8 cellular contexts compared by ENCODE assay signal in genomic region chr6:156778615-156779205, GRCh38. TPM values are rescaled to one million over a fixed set of nuclear protein-coding genes. Genes with fewer than 3 reads are reported as not detected.
DNase-seq lines count a peak whose midpoint lies in the region; ATAC-seq and TF ChIP-seq lines count a peak whose summit lies in the region.

No MANE protein-coding gene starts in this region.

- H3K9ac ChIP-seq in BLaER1 (peak overlapping the region; percentile 99), H9 (ENCODE audit: extremely low read depth, insufficient read length, low read length) (peak overlapping the region; percentile 87)

- no peaks in the 10 kb centered on the region for H3K27me3 Mint-ChIP-seq in H9 (ENCODE audit: low read depth)

- H3T11ph ChIP-seq in H9 (ENCODE audit: low read length), result no peak overlapping the region

- peak; percentile 15 for TF ChIP-seq POLR2A in prostate gland (IDR thresholded peaks at IDR 0.05)
- TF ChIP-seq POLR2A in uterus (IDR thresholded peaks at IDR 0.05), result peak in 1 of 2 donors; percentile 55

- no peak overlapping the region for H3K4ac ChIP-seq in H9 (ENCODE audit: low read depth, low read length)

- no peaks in the 10 kb centered on the region; a peak in 1 of 5 replicates for H3K9me3 Mint-ChIP-seq in H9
- no peaks in the 10 kb centered on the region for H3K9me3 Mint-ChIP-seq in activated naive CD4-positive, alpha-beta T cell treated with anti-CD3 and anti-CD28 coated beads, Interleukin-2, amount 50 U/mL, for 72 hours

- no peak overlapping the region for H2BK15ac ChIP-seq in H9 (ENCODE audit: low read depth, low read length)

- H4K91ac ChIP-seq in H9 (ENCODE audit: insufficient read length, low read depth, low read length), result no peak overlapping the region

- peak overlapping the region; percentile 97 for H3K14ac ChIP-seq in H9 (ENCODE audit: insufficient read depth, low read length)

- no peak overlapping the region for H2BK5ac ChIP-seq in H9 (ENCODE audit: insufficient read length, low read length)

- no peak overlapping the region for H4K8ac ChIP-seq in H9 (replicated peaks; ENCODE audit: insufficient read length, low read depth, low read length)

- no peaks in the 10 kb centered on the region for H3K36me3 Mint-ChIP-seq in H9 (ENCODE audit: insufficient read depth in 1 of 3, low read depth in 3 of 3)
- H3K36me3 Mint-ChIP-seq in activated naive CD4-positive, alpha-beta T cell treated with anti-CD3 and anti-CD28 coated beads, Interleukin-2, amount 50 U/mL, for 72 hours, result peaks cover 0 to 10% of the 10 kb centered on the region in 2 donors

- peak overlapping the region; percentile 91 for H3K4me2 ChIP-seq in BLaER1
- peak overlapping the region; percentile 97 for H3K4me2 ChIP-seq in H9 (ENCODE audit: insufficient read depth, insufficient read length, low read length)

- no peak overlapping the region for H2BK20ac ChIP-seq in H9 (ENCODE audit: low read depth, low read length, poor library complexity, severe bottlenecking)

- CTCF ChIA-PET in RWPE1 (lab: Yijun Ruan, JAX), result interaction anchor here (1.5 to 1.6 kb wide), 2 partner anchors 165 to 214 kb away, joined by 4 to 5 read pairs; no protein-coding TSS in a partner anchor

- no peak overlapping the region for H2AK5ac ChIP-seq in H9 (ENCODE audit: insufficient read length, low read length)

- no peak overlapping the region for H3K23ac ChIP-seq in H9 (ENCODE audit: insufficient read length, low read depth, low read length)

- POLR2A ChIA-PET in RWPE1 (lab: Yijun Ruan, JAX; ENCODE audit: low non-redundant PET), result interaction anchor here (0.7 kb wide), 2 partner anchors 176 to 238 kb away, joined by 3 to 4 read pairs; no protein-coding TSS in a partner anchor

- DNase-seq in H9 (peak; percentile 54), RWPE1 (ENCODE audit: low spot score) (no peak), heart right ventricle (peak; percentile 59 to 69), prostate gland (ENCODE audit: low spot score) (peak; percentile 15), uterus (peak; percentile 60 to 68), KG1 (lab: John Stamatoyannopoulos, UW) (no peak)
- DNase-seq in activated naive CD4-positive, alpha-beta T cell treated with anti-CD3 and anti-CD28 coated beads, Interleukin-2, amount 50 U/mL, for 72 hours (ENCODE audit: low spot score in 2 of 2), result peak; percentile 57 to 71

- H3K18ac ChIP-seq in H9 (ENCODE audit: insufficient read length, low read depth, low read length), result peak overlapping the region; percentile 84

- H3K79me1 ChIP-seq in H9 (ENCODE audit: insufficient read depth, low read depth, low read length, poor library complexity, severe bottlenecking), result no peaks in the 10 kb centered on the region

- H3K27ac Mint-ChIP-seq in H9, result no peak overlapping the region
- H3K27ac Mint-ChIP-seq in activated naive CD4-positive, alpha-beta T cell treated with anti-CD3 and anti-CD28 coated beads, Interleukin-2, amount 50 U/mL, for 72 hours, result peak overlapping the region in 1 of 2 donors; percentile 97

- H3K27me3 ChIP-seq in BLaER1, result no peaks in the 10 kb centered on the region
- H3K27me3 ChIP-seq in H9 (ENCODE audit: insufficient read depth, low read length), result no peaks in the 10 kb centered on the region
- no peaks in the 10 kb centered on the region for H3K27me3 ChIP-seq in heart right ventricle
- H3K27me3 ChIP-seq in prostate gland (replicated peaks; ENCODE audit: insufficient read depth), result no peaks in the 10 kb centered on the region
- no peaks in the 10 kb centered on the region for H3K27me3 ChIP-seq in uterus

- no CpG with 5 or more reads among the region's 71 CpGs for WGBS in H9 (ENCODE audit: extremely low coverage, insufficient read length, low lambda C conversion rate)
- 0% methylated on average over 14 to 58 of the region's 71 CpGs for WGBS in heart right ventricle, 2 donors
- under 1% methylated on average over 55 of the region's 71 CpGs for WGBS in prostate gland

- H4K5ac ChIP-seq in H9 (ENCODE audit: insufficient read length, low read depth, low read length), result no peak overlapping the region

- H3K9me3 ChIP-seq in BLaER1, result no peaks in the 10 kb centered on the region
- H3K9me3 ChIP-seq in H9 (ENCODE audit: control insufficient read depth, low read depth, low read length), result no peaks in the 10 kb centered on the region
- H3K9me3 ChIP-seq in heart right ventricle, result no peaks in the 10 kb centered on the region
- no peaks in the 10 kb centered on the region for H3K9me3 ChIP-seq in prostate gland
- no peaks in the 10 kb centered on the region for H3K9me3 ChIP-seq in uterus

- H3K4me3 ChIP-seq in BLaER1 (peak overlapping the region; percentile 94), heart right ventricle (peak overlapping the region; percentile 67 to 82 (median 74)), prostate gland (peak overlapping the region; percentile 82 to 89), uterus (peak overlapping the region; percentile 53 to 95)

- ATAC-seq in activated naive CD4-positive, alpha-beta T cell treated with anti-CD3 and anti-CD28 coated beads, Interleukin-2, amount 50 U/mL, for 72 hours, result peak; percentile 5 to 9
- peak in 4 of 8 donors; percentile 4 to 45 (median 10) for ATAC-seq in heart right ventricle

- H3K36me3 ChIP-seq in BLaER1 (no peaks in the 10 kb centered on the region), heart right ventricle (no peaks in the 10 kb centered on the region), prostate gland (no peaks in the 10 kb centered on the region), uterus (no peaks in the 10 kb centered on the region)

- H2BK120ac ChIP-seq in H9 (ENCODE audit: low read depth, low read length, poor library complexity, severe bottlenecking), result no peak overlapping the region

- intact Hi-C loops in heart right ventricle (cut with DNase I), result loop anchor here in 8 of 10 donors (2.0 to 10.0 kb wide), 9 partner anchors 44 to 406 kb away; no protein-coding TSS in a partner anchor
- intact Hi-C loops in prostate gland (cut with DNase I), result loop anchor here (2.0 to 5.0 kb wide), 2 partner anchors 242 to 404 kb away; no protein-coding TSS in a partner anchor
- intact Hi-C loops in uterus (cut with DNase I; ENCODE audit: low total_unique reads), result loop anchor here (2.0 to 5.0 kb wide), 2 partner anchors 91 to 242 kb away; no protein-coding TSS in a partner anchor

- H4K20me1 ChIP-seq in BLaER1, result peaks cover 42% of the 10 kb centered on the region
- no peaks in the 10 kb centered on the region for H4K20me1 ChIP-seq in H9 (ENCODE audit: control insufficient read depth, insufficient read depth, insufficient read length)

- H3K23me2 ChIP-seq in H9 (ENCODE audit: insufficient read length, low read depth, low read length, poor library complexity, severe bottlenecking), result peaks cover 15% of the 10 kb centered on the region

- peaks cover 38% of the 10 kb centered on the region for H3K4me1 ChIP-seq in BLaER1
- H3K4me1 ChIP-seq in H9 (ENCODE audit: insufficient read depth, low read length), result peaks cover 2% of the 10 kb centered on the region; the same call in 1 of the 2 replicates
- peaks cover 2 to 56% (median 49%) of the 10 kb centered on the region in 9 donors for H3K4me1 ChIP-seq in heart right ventricle
- H3K4me1 ChIP-seq in prostate gland (replicated peaks), result peaks cover 1% of the 10 kb centered on the region
- H3K4me1 ChIP-seq in uterus, result no peaks in the 10 kb centered on the region

- peak overlapping the region; percentile 73 to 78 for H3K4me3 Mint-ChIP-seq in H9

- H3K27ac ChIP-seq in BLaER1, result peak overlapping the region; percentile 99
- no peak overlapping the region for H3K27ac ChIP-seq in H9 (ENCODE audit: insufficient read length, low read depth, low read length)
- peak overlapping the region; percentile 97 for H3K27ac ChIP-seq in RWPE1
- H3K27ac ChIP-seq in heart right ventricle, result peak overlapping the region; percentile 91 to 99 (median 96)
- H3K27ac ChIP-seq in prostate gland, result peak overlapping the region; percentile 98 to 100
- H3K27ac ChIP-seq in uterus, result peak overlapping the region; percentile 99 to 100

- H2AFZ ChIP-seq in H9 (ENCODE audit: low read length), result no peak overlapping the region

- H3K56ac ChIP-seq in H9 (ENCODE audit: insufficient read length, low read depth, low read length), result no peak overlapping the region

- TF ChIP-seq CTCF in H9 (conservative IDR thresholded peaks at IDR 0.05) (no peak), RWPE1 (conservative IDR thresholded peaks at IDR 0.05; ENCODE audit: low read depth) (no peak), heart right ventricle (IDR thresholded peaks at IDR 0.05) (no peak), prostate gland (IDR thresholded peaks at IDR 0.05) (no peak), uterus (IDR thresholded peaks at IDR 0.05) (no peak)

- H3K79me2 ChIP-seq in H9 (ENCODE audit: insufficient read depth, low read length), result peaks cover 17% of the 10 kb centered on the region; the same call in 1 of the 2 replicates

- H2BK12ac ChIP-seq in H9 (ENCODE audit: insufficient read length, low read depth, low read length), result no peak overlapping the region

- H3K4me1 Mint-ChIP-seq in H9, result peaks cover 56 to 65% of the 10 kb centered on the region in 2 experiments

RNA-seq across cellular contexts. Expression of gene ARID1B, which starts 1.5 kb away (rescaled TPM):
- total RNA-seq in H9 (2021) (86.2 and 88.2 TPM in 2 replicates), heart right ventricle (10 to 100 TPM; 39.0 to 63.2 (median 53.0) TPM), prostate gland (10 to 100 TPM; 65.1 to 99.4 TPM), uterus (100 to 1,000 TPM in 2 of 4 donors, 10 to 100 TPM in 2; 63.8 to 198 (median 125) TPM)
- total RNA-seq in activated naive CD4-positive, alpha-beta T cell treated with anti-CD3 and anti-CD28 coated beads, Interleukin-2, amount 50 U/mL, for 72 hours, result 10 to 100 TPM; 53.1 to 69.5 TPM
- polyA plus RNA-seq in heart right ventricle, result 10 to 100 TPM; 11.2 to 14.5 TPM

Comparison
In these comparisons a context has a peak if more than half of its experiments do, and no peak if none do; other contexts are left out.
1. DNase-seq: peak in H9 (single experiment), activated naive CD4-positive, alpha-beta T cell treated with anti-CD3 and anti-CD28 coated beads, Interleukin-2, amount 50 U/mL, for 72 hours (2 of 2), heart right ventricle (2 of 2), prostate gland (single experiment) and uterus (2 of 2); none in RWPE1 (single experiment) and KG1 (single experiment).
2. Peak in every context shown above with its lines, with median percentiles within 50 percentile points of each other: H3K4me3 ChIP-seq.